In the genomic region with DNA sequence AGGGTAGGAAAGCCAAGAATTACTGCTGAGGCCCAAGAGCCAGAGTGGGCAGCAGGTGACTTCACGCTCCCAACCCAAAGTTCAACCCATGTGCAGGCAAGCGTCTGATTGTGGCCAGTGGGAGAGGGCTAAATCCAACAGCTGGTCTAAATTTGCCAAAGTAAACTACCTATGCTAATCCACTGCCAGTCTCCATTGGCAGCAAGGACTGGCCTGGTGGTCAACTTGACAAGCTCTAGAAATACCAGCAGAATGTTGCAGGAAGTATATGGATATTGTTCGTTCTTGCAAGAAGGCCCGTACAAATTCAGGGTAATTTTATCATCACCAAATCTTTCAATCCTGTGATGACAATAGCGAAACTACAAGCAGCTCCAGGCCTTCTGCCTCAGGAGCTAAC, we compare ENCODE assay signal across 9 cellular contexts. TPM values are rescaled to one million over a fixed set of nuclear protein-coding genes. Genes with fewer than 3 reads are reported as not detected.
A peak's percentile ranks its signal among the peaks of the same experiment; 100 is the strongest.
DNase-seq lines count a peak whose midpoint lies in the region; ATAC-seq and TF ChIP-seq lines count a peak whose summit lies in the region.
"Had no signal": no experiment of that assay in that cellular context is flagged by ENCODE, and none has a peak within 500 bp of the region (broad histone marks: within the 10 kb centered on the region; RNA-seq: fewer than 3 reads in every experiment).

No MANE protein-coding gene starts in this region.

- H3K27me3 ChIP-seq in effector memory CD4-positive, alpha-beta T cell (replicated peaks; ENCODE audit: control insufficient read depth, insufficient read depth, low read length, poor library complexity, severe bottlenecking) = no peaks in the 10 kb centered on the region

- peaks cover 52% of the 10 kb centered on the region for H3K4me1 Mint-ChIP-seq in CD14-positive monocyte
- peaks cover 34% of the 10 kb centered on the region for H3K4me1 Mint-ChIP-seq in neural crest cell

- H3K27ac Mint-ChIP-seq in CD14-positive monocyte = no peak overlapping the region
- no peak overlapping the region for H3K27ac Mint-ChIP-seq in neural crest cell (ENCODE audit: unreplicated experiment)

- peaks cover 58% of the 10 kb centered on the region for H3K4me1 ChIP-seq in effector memory CD4-positive, alpha-beta T cell (ENCODE audit: control insufficient read depth, insufficient read depth, low read length, poor library complexity, severe bottlenecking)

- H3K9me3 ChIP-seq in effector memory CD4-positive, alpha-beta T cell (ENCODE audit: control insufficient read depth, low read length) = no peaks in the 10 kb centered on the region

- peaks cover 24% of the 10 kb centered on the region for H3K36me3 ChIP-seq in effector memory CD4-positive, alpha-beta T cell (ENCODE audit: control insufficient read depth, insufficient read depth, low read length)

- intact Hi-C loops in CD14-positive monocyte (cut with micrococcal nuclease) = no loop called here

- no peak for TF ChIP-seq CTCF in CD14-positive monocyte (IDR thresholded peaks at IDR 0.05)
- no peak for TF ChIP-seq CTCF in neural crest cell (conservative IDR thresholded peaks at IDR 0.05)

- peak overlapping the region; percentile 87 for H3K27ac ChIP-seq in effector memory CD4-positive, alpha-beta T cell (ENCODE audit: insufficient read depth, low read length, poor library complexity, severe bottlenecking)

- no peak for DNase-seq in CD14-positive monocyte (ENCODE audit: low spot score)
- DNase-seq in NCI-H2029 treated with DMSO at 0.1 percent for 48 hours (lab: John Stamatoyannopoulos, UW) = peak; percentile 80
- DNase-seq in effector memory CD4-positive, alpha-beta T cell = no peak
- DNase-seq in neural crest cell (ENCODE audit: low read depth, low spot score) = no peak
- no peak for DNase-seq in RKO (ENCODE audit: low spot score)
- DNase-seq in NCI-H446 treated with DMSO at 0.1 percent for 48 hours (lab: John Stamatoyannopoulos, UW) = no peak

- H3K4me3 Mint-ChIP-seq in CD14-positive monocyte (peak overlapping the region; percentile 23 to 97), neural crest cell (peak overlapping the region; percentile 91)

- H3K4me3 ChIP-seq in effector memory CD4-positive, alpha-beta T cell (ENCODE audit: insufficient read depth, low read depth, low read length, poor library complexity, severe bottlenecking) = peak overlapping the region; percentile 93

- H3K27me3 Mint-ChIP-seq in CD14-positive monocyte (ENCODE audit: low read depth in 3 of 3) (peaks cover 2 to 9% (median 4%) of the 10 kb centered on the region in 3 donors), neural crest cell (ENCODE audit: low read depth) (peaks cover 12% of the 10 kb centered on the region)

- H3K9me3 Mint-ChIP-seq in CD14-positive monocyte (peaks cover 0 to 3% (median 0%) of the 10 kb centered on the region in 7 donors), neural crest cell (no peaks in the 10 kb centered on the region)

- H3K36me3 Mint-ChIP-seq in CD14-positive monocyte = peaks cover 25 to 38% of the 10 kb centered on the region in 2 donors
- H3K36me3 Mint-ChIP-seq in neural crest cell (ENCODE audit: low read depth) = no peaks in the 10 kb centered on the region

- ATAC-seq in HG02884 (IDR thresholded peaks at IDR 0.05; ENCODE audit: unreplicated experiment) = no peak
- no peak for ATAC-seq in GM21390 (IDR thresholded peaks at IDR 0.05; ENCODE audit: unreplicated experiment)

RNA-seq across cellular contexts. Expression of a gene that starts 1.5 kb away (rescaled TPM):
- 1 to 10 TPM; 3.0 to 5.8 TPM for polyA plus RNA-seq in CD14-positive monocyte
- 24.8 and 29.3 TPM in 2 replicates for total RNA-seq in neural crest cell

RNA-seq across cellular contexts. Expression of a gene that starts 8.3 kb away (rescaled TPM):
- polyA plus RNA-seq in CD14-positive monocyte = not detected
- 0.65 TPM in 1 of 2 replicates, not detected in the other for total RNA-seq in neural crest cell
- total RNA-seq: RPMI7951 had no signal

RNA-seq across cellular contexts. Expression of a gene that starts 43.4 kb away (rescaled TPM):
- 10 to 100 TPM; 21.4 to 26.6 TPM for polyA plus RNA-seq in CD14-positive monocyte
- 54.8 and 59.9 TPM in 2 replicates for total RNA-seq in neural crest cell
